In genomic region chr1:67889940-67890567, GRCh38 we compare ENCODE assay signal across 9 cellular contexts. TPM values are rescaled to one million over a fixed set of nuclear protein-coding genes. Genes with fewer than 3 reads are reported as not detected.
DNase-seq lines count a peak whose midpoint lies in the region; ATAC-seq and TF ChIP-seq lines count a peak whose summit lies in the region.
"Had no signal": no experiment of that assay in that cellular context is flagged by ENCODE, and none has a peak within 500 bp of the region (broad histone marks: within the 10 kb centered on the region; RNA-seq: fewer than 3 reads in every experiment).

No MANE protein-coding gene starts in this region.

- peak overlapping the region; percentile 67 for H3K27ac Mint-ChIP-seq in activated naive CD8-positive, alpha-beta T cell treated with anti-CD3 and anti-CD28 coated beads, Interleukin-2, amount 50 U/mL, for 24 hours
- no peak overlapping the region for H3K27ac Mint-ChIP-seq in type B pancreatic cell

- no peak overlapping the region for H3K4me3 ChIP-seq in right lobe of liver

- H3K27me3 ChIP-seq in right lobe of liver, result no peaks in the 10 kb centered on the region

- H3K36me3 Mint-ChIP-seq in activated naive CD8-positive, alpha-beta T cell treated with anti-CD3 and anti-CD28 coated beads, Interleukin-2, amount 50 U/mL, for 24 hours (ENCODE audit: low read depth), result no peaks in the 10 kb centered on the region
- H3K36me3 Mint-ChIP-seq in type B pancreatic cell, result no peaks in the 10 kb centered on the region

- H3K4me1 ChIP-seq in right lobe of liver, result no peaks in the 10 kb centered on the region

- H3K9me3 ChIP-seq in right lobe of liver, result no peaks in the 10 kb centered on the region

- ATAC-seq in HG03442 (IDR thresholded peaks at IDR 0.05; ENCODE audit: unreplicated experiment), result peak; percentile 67
- peak; percentile 93 for ATAC-seq in activated naive CD8-positive, alpha-beta T cell treated with anti-CD3 and anti-CD28 coated beads, Interleukin-2, amount 50 U/mL, for 24 hours
- ATAC-seq in right lobe of liver, result peak in 3 of 4 donors; percentile 36 to 95 (median 43)
- ATAC-seq in HG02623 (IDR thresholded peaks at IDR 0.05; ENCODE audit: unreplicated experiment), result no peak

- peaks cover 26% of the 10 kb centered on the region for H3K27me3 Mint-ChIP-seq in activated naive CD8-positive, alpha-beta T cell treated with anti-CD3 and anti-CD28 coated beads, Interleukin-2, amount 50 U/mL, for 24 hours
- H3K27me3 Mint-ChIP-seq in type B pancreatic cell, result no peaks in the 10 kb centered on the region

- peak overlapping the region; percentile 23 for H3K4me3 Mint-ChIP-seq in activated naive CD8-positive, alpha-beta T cell treated with anti-CD3 and anti-CD28 coated beads, Interleukin-2, amount 50 U/mL, for 24 hours
- no peak overlapping the region for H3K4me3 Mint-ChIP-seq in type B pancreatic cell

- H3K4me1 Mint-ChIP-seq in activated naive CD8-positive, alpha-beta T cell treated with anti-CD3 and anti-CD28 coated beads, Interleukin-2, amount 50 U/mL, for 24 hours, result peaks cover 22% of the 10 kb centered on the region
- H3K4me1 Mint-ChIP-seq in type B pancreatic cell (ENCODE audit: unreplicated experiment), result peaks cover 24% of the 10 kb centered on the region

- in situ Hi-C loops in Caki2 (cut with HindIII; ENCODE audit: low pct_unique_long_range_greater_than_20kb, low sequenced_read_pairs), result no loop called here

- H3K36me3 ChIP-seq in right lobe of liver, result no peaks in the 10 kb centered on the region

- TF ChIP-seq CTCF in right lobe of liver (IDR thresholded peaks at IDR 0.05), result no peak
- TF ChIP-seq CTCF in type B pancreatic cell (conservative IDR thresholded peaks at IDR 0.05), result no peak

- DNase-seq in Caki2 (ENCODE audit: low read depth) (peak; percentile 50), right lobe of liver (no peak), KG1 (lab: John Stamatoyannopoulos, UW) (no peak), type B pancreatic cell (ENCODE audit: extremely low spot score, unreplicated experiment) (no peak), GOT3 (lab: John Stamatoyannopoulos, UW) (no peak)
- peak; percentile 18 for DNase-seq in activated naive CD8-positive, alpha-beta T cell treated with anti-CD3 and anti-CD28 coated beads, Interleukin-2, amount 50 U/mL, for 24 hours
- DNase-seq: erythroblast had no signal

- TF ChIP-seq POLR2A in right lobe of liver (IDR thresholded peaks at IDR 0.05), result no peak

- intact Hi-C loops in right lobe of liver (cut with DNase I), result no loop called here

- no peak overlapping the region for H3K27ac ChIP-seq in right lobe of liver

- H3K9me3 Mint-ChIP-seq in activated naive CD8-positive, alpha-beta T cell treated with anti-CD3 and anti-CD28 coated beads, Interleukin-2, amount 50 U/mL, for 24 hours, result no peaks in the 10 kb centered on the region
- H3K9me3 Mint-ChIP-seq in type B pancreatic cell, result no peaks in the 10 kb centered on the region

RNA-seq across cellular contexts. Expression of gene GNG12, which starts 56.8 kb away (rescaled TPM):
- 41.9 and 60.4 TPM in 2 replicates for total RNA-seq in Caki2 (2014; rRNA removed; shearing (Covaris generic); ENCODE audit: low replicate concordance)
- total RNA-seq in right lobe of liver (10 to 100 TPM; 18.8 to 52.7 (median 33.9) TPM), type B pancreatic cell (ENCODE audit: low replicate concordance) (17.9 and 23.2 TPM in 2 replicates)

Comparison
In these comparisons a context has a peak if more than half of its experiments do, and no peak if none do; other contexts are left out.
1. DNase-seq: peak in Caki2 (single experiment) and activated naive CD8-positive, alpha-beta T cell treated with anti-CD3 and anti-CD28 coated beads, Interleukin-2, amount 50 U/mL, for 24 hours (single experiment); none in right lobe of liver (0 of 3), KG1 (single experiment), type B pancreatic cell (single experiment) and GOT3 (single experiment).